Comparison of ENCODE assay signal across 20 cellular contexts in genomic region chr3:30700702-30701321, GRCh38.
DNase-seq lines count a peak whose midpoint lies in the region; ATAC-seq and TF ChIP-seq lines count a peak whose summit lies in the region.
"Had no signal": no experiment of that assay in that cellular context is flagged by ENCODE, and none has a peak within 500 bp of the region (broad histone marks: within the 10 kb centered on the region; RNA-seq: fewer than 3 reads in every experiment).

No MANE protein-coding gene starts in this region.

- H3K27ac ChIP-seq in CD8-positive, alpha-beta T cell (ENCODE audit: low read depth, low read length), result no peak overlapping the region
- no peak overlapping the region for H3K27ac ChIP-seq in SK-N-SH (ENCODE audit: low read depth in 2 of 2, low read length in 1 of 2)
- H3K27ac ChIP-seq: C4-2B, SJSA1 had no signal

- H4K20me1 ChIP-seq in SK-N-SH (ENCODE audit: insufficient read depth), result no peaks in the 10 kb centered on the region

- POLR2A ChIA-PET in CD8-positive, alpha-beta T cell (lab: Charles Lee), result interaction anchor here (0.6 kb wide), 1 partner anchor 35 kb away, joined by 3 read pairs; no protein-coding TSS in a partner anchor
- POLR2A ChIA-PET in naive thymus-derived CD8-positive, alpha-beta T cell (lab: Charles Lee), result interaction anchor here (1.5 kb wide), 1 partner anchor 13 kb away, joined by 3 read pairs; no protein-coding TSS in a partner anchor
- POLR2A ChIA-PET in SK-N-SH (lab: Yijun Ruan, JAX), result no interaction called here

- CTCF ChIA-PET in CD8-positive, alpha-beta T cell (lab: Charles Lee), result no interaction called here
- CTCF ChIA-PET in SK-N-SH (lab: Yijun Ruan, JAX), result interaction anchor here (1.4 kb wide), 1 partner anchor 502 kb away, joined by 4 read pairs; no protein-coding TSS in a partner anchor

- peaks cover 14% of the 10 kb centered on the region for H3K36me3 ChIP-seq in CD8-positive, alpha-beta T cell (ENCODE audit: insufficient read depth, low read length)
- peaks cover 14 to 52% of the 10 kb centered on the region in 2 experiments for H3K36me3 ChIP-seq in SK-N-SH (replicated peaks in 1 of 2; ENCODE audit: control insufficient read depth in 1 of 2, insufficient read depth in 2 of 2, low read length in 1 of 2)
- H3K36me3 ChIP-seq: SJSA1 had no signal

- 91% methylated on average over 3 of the region's 3 CpGs for WGBS in SK-N-SH (ENCODE audit: low lambda C conversion rate)

- H3K4me3 ChIP-seq in CD8-positive, alpha-beta T cell (ENCODE audit: low read depth, low read length), result no peak overlapping the region
- no peak overlapping the region for H3K4me3 ChIP-seq in SK-N-SH (ENCODE audit: low read depth in 2 of 2, low read length in 1 of 2)
- H3K4me3 ChIP-seq: GM23338, MG63, SJSA1 had no signal

- H3K9me2 ChIP-seq in SK-N-SH, result no peaks in the 10 kb centered on the region

- no peak for DNase-seq in activated naive CD8-positive, alpha-beta T cell treated with anti-CD3 and anti-CD28 coated beads for 36 hours
- no peak for DNase-seq in CD8-positive, alpha-beta T cell
- DNase-seq in dermis blood vessel endothelial cell (peak; percentile 13), SK-N-SH (no peak), nephron progenitor cell (no peak)
- DNase-seq in naive thymus-derived CD8-positive, alpha-beta T cell, result no peak
- DNase-seq: DMS153, H9, HFFc6, KBM-7, MG63, NCI-H1105 treated with DMSO at 0.1 percent for 48 hours, NCI-H2029, NCI-H69, Right ventricle myocardium superior, RPMI8226 had no signal

- H3K79me2 ChIP-seq in SK-N-SH (ENCODE audit: insufficient read depth), result no peaks in the 10 kb centered on the region

- no peak for ATAC-seq in CD8-positive, alpha-beta T cell
- no peak for ATAC-seq in naive thymus-derived CD8-positive, alpha-beta T cell
- ATAC-seq: GM23338 had no signal

- H3K27me3 ChIP-seq in CD8-positive, alpha-beta T cell (ENCODE audit: insufficient read depth, low read length), result no peaks in the 10 kb centered on the region
- H3K27me3 ChIP-seq in SK-N-SH (ENCODE audit: insufficient read depth), result no peaks in the 10 kb centered on the region
- H3K27me3 ChIP-seq: MG63, SJSA1 had no signal

- H3K36me3 Mint-ChIP-seq in activated naive CD8-positive, alpha-beta T cell, result peaks cover 35% of the 10 kb centered on the region
- H3K36me3 Mint-ChIP-seq in activated naive CD8-positive, alpha-beta T cell treated with anti-CD3 and anti-CD28 coated beads for 36 hours, result peaks cover 82% of the 10 kb centered on the region
- H3K36me3 Mint-ChIP-seq in CD8-positive, alpha-beta T cell, result peaks cover 46% of the 10 kb centered on the region
- H3K36me3 Mint-ChIP-seq in naive thymus-derived CD8-positive, alpha-beta T cell, result peaks cover 0 to 37% (median 36%) of the 10 kb centered on the region in 3 donors
- H3K36me3 Mint-ChIP-seq in nephron progenitor cell (ENCODE audit: low read depth), result peaks cover 7% of the 10 kb centered on the region

- no peak overlapping the region for H2AFZ ChIP-seq in SK-N-SH (ENCODE audit: low read depth)
- H2AFZ ChIP-seq: GM23338 had no signal

- intact Hi-C loops in CD8-positive, alpha-beta T cell (cut with DNase I, micrococcal nuclease), result no loop called here

- peak overlapping the region; percentile 74 for H3K27ac Mint-ChIP-seq in activated naive CD8-positive, alpha-beta T cell
- H3K27ac Mint-ChIP-seq in activated naive CD8-positive, alpha-beta T cell treated with anti-CD3 and anti-CD28 coated beads for 36 hours, result no peak overlapping the region
- H3K27ac Mint-ChIP-seq in CD8-positive, alpha-beta T cell, result peak overlapping the region; percentile 38
- H3K27ac Mint-ChIP-seq in naive thymus-derived CD8-positive, alpha-beta T cell, result peak overlapping the region in 8 of 10 donors; percentile 14 to 75 (median 35)
- H3K27ac Mint-ChIP-seq in nephron progenitor cell, result no peak overlapping the region
- H3K27ac Mint-ChIP-seq: GM23338, H9, HFFc6 had no signal

- H3K27me3 Mint-ChIP-seq in activated naive CD8-positive, alpha-beta T cell, result no peaks in the 10 kb centered on the region
- no peaks in the 10 kb centered on the region for H3K27me3 Mint-ChIP-seq in activated naive CD8-positive, alpha-beta T cell treated with anti-CD3 and anti-CD28 coated beads for 36 hours
- H3K27me3 Mint-ChIP-seq in CD8-positive, alpha-beta T cell (ENCODE audit: low read depth), result no peaks in the 10 kb centered on the region
- H3K27me3 Mint-ChIP-seq in naive thymus-derived CD8-positive, alpha-beta T cell, result no peaks in the 10 kb centered on the region
- H3K27me3 Mint-ChIP-seq in nephron progenitor cell (ENCODE audit: low read depth, poor library complexity), result peaks cover 4% of the 10 kb centered on the region

- no peak for TF ChIP-seq RAD21 in SK-N-SH (IDR thresholded peaks at IDR 0.05; ENCODE audit: low read length)

- no peak overlapping the region for H3K9ac ChIP-seq in SK-N-SH

- H3K9me3 ChIP-seq in CD8-positive, alpha-beta T cell (ENCODE audit: low read length), result no peaks in the 10 kb centered on the region
- no peaks in the 10 kb centered on the region for H3K9me3 ChIP-seq in SK-N-SH
- H3K9me3 ChIP-seq: MG63 had no signal

- H3K4me1 Mint-ChIP-seq in activated naive CD8-positive, alpha-beta T cell (ENCODE audit: low read depth), result peaks cover 49% of the 10 kb centered on the region
- H3K4me1 Mint-ChIP-seq in activated naive CD8-positive, alpha-beta T cell treated with anti-CD3 and anti-CD28 coated beads for 36 hours, result peaks cover 37% of the 10 kb centered on the region
- peaks cover 56% of the 10 kb centered on the region for H3K4me1 Mint-ChIP-seq in CD8-positive, alpha-beta T cell (ENCODE audit: low read depth)
- peaks cover 21 to 75% (median 57%) of the 10 kb centered on the region in 4 donors for H3K4me1 Mint-ChIP-seq in naive thymus-derived CD8-positive, alpha-beta T cell
- H3K4me1 Mint-ChIP-seq in nephron progenitor cell, result no peaks in the 10 kb centered on the region

- H3K9me3 Mint-ChIP-seq in activated naive CD8-positive, alpha-beta T cell (ENCODE audit: low read depth), result no peaks in the 10 kb centered on the region
- peaks cover 9% of the 10 kb centered on the region for H3K9me3 Mint-ChIP-seq in activated naive CD8-positive, alpha-beta T cell treated with anti-CD3 and anti-CD28 coated beads for 36 hours
- H3K9me3 Mint-ChIP-seq in CD8-positive, alpha-beta T cell, result peaks cover 10% of the 10 kb centered on the region
- H3K9me3 Mint-ChIP-seq in naive thymus-derived CD8-positive, alpha-beta T cell, result peaks cover 0 to 12% (median 0%) of the 10 kb centered on the region in 9 donors
- H3K9me3 Mint-ChIP-seq in nephron progenitor cell, result peaks cover 15% of the 10 kb centered on the region

- no peak overlapping the region for H3K4me3 Mint-ChIP-seq in activated naive CD8-positive, alpha-beta T cell
- H3K4me3 Mint-ChIP-seq in activated naive CD8-positive, alpha-beta T cell treated with anti-CD3 and anti-CD28 coated beads for 36 hours, result no peak overlapping the region
- no peak overlapping the region for H3K4me3 Mint-ChIP-seq in CD8-positive, alpha-beta T cell
- H3K4me3 Mint-ChIP-seq in naive thymus-derived CD8-positive, alpha-beta T cell, result peak overlapping the region in 1 of 10 donors; percentile 0
- no peak overlapping the region for H3K4me3 Mint-ChIP-seq in nephron progenitor cell
- H3K4me3 Mint-ChIP-seq: GM23338, H9, HFFc6 had no signal

- H3F3A ChIP-seq in SK-N-SH (replicated peaks; ENCODE audit: insufficient read depth), result no peaks in the 10 kb centered on the region

- TF ChIP-seq EP300 in SK-N-SH (IDR thresholded peaks at IDR 0.05; ENCODE audit: borderline replicate concordance in 1 of 2, low read depth in 1 of 2, low read length in 1 of 2), result no peak

- no peak overlapping the region for H3K4me2 ChIP-seq in SK-N-SH
- H3K4me2 ChIP-seq: GM23338 had no signal

- TF ChIP-seq CTCF in CD8-positive, alpha-beta T cell (IDR thresholded peaks at IDR 0.05), result no peak
- TF ChIP-seq CTCF in SK-N-SH (IDR thresholded peaks at IDR 0.05) (no peak), nephron progenitor cell (IDR thresholded peaks at IDR 0.05) (no peak)

- peaks cover 6% of the 10 kb centered on the region for H3K4me1 ChIP-seq in CD8-positive, alpha-beta T cell (ENCODE audit: insufficient read depth, low read length)
- peaks cover 0 to 5% of the 10 kb centered on the region in 2 experiments; a peak in 1 of 4 replicates for H3K4me1 ChIP-seq in SK-N-SH (ENCODE audit: control insufficient read depth in 1 of 2, insufficient read depth in 2 of 2, low read depth in 1 of 2, low read length in 1 of 2)
- H3K4me1 ChIP-seq: SJSA1 had no signal

TF ChIP-seq in SK-N-SH, 30 proteins besides CTCF, POLR2A, EP300 and RAD21:
- TF ChIP-seq RXRA (IDR thresholded peaks at IDR 0.05; ENCODE audit: borderline replicate concordance, low read depth), result no peak
- no peak for TF ChIP-seq MAX (IDR thresholded peaks at IDR 0.05; ENCODE audit: low read depth)
- TF ChIP-seq FOSL2 (IDR thresholded peaks at IDR 0.05; ENCODE audit: borderline replicate concordance, low read depth), result no peak
- no peak for TF ChIP-seq SIN3A (IDR thresholded peaks at IDR 0.05; ENCODE audit: borderline replicate concordance, low read depth, low read length)
- no peak for TF ChIP-seq PBX3 (IDR thresholded peaks at IDR 0.05)
- TF ChIP-seq ELF1 (IDR thresholded peaks at IDR 0.05), result no peak
- TF ChIP-seq RFX5 (IDR thresholded peaks at IDR 0.05; ENCODE audit: low read length), result no peak
- no peak for TF ChIP-seq JUND (IDR thresholded peaks at IDR 0.05)
- no peak for TF ChIP-seq FOXM1 (IDR thresholded peaks at IDR 0.05; ENCODE audit: low read depth)
- TF ChIP-seq CHD2 (IDR thresholded peaks at IDR 0.05; ENCODE audit: low read length, partially characterized antibody), result no peak
- TF ChIP-seq EZH2phosphoT487 (IDR thresholded peaks at IDR 0.05; ENCODE audit: borderline replicate concordance, low read depth), result no peak
- no peak for TF ChIP-seq FOXJ3 (CRISPR knock-in tag; IDR thresholded peaks at IDR 0.05)

Comparison
In these comparisons a context has a peak if more than half of its experiments do, and no peak if none do; other contexts are left out.
1. H3K27ac Mint-ChIP-seq: peak in activated naive CD8-positive, alpha-beta T cell (single experiment), CD8-positive, alpha-beta T cell (single experiment) and naive thymus-derived CD8-positive, alpha-beta T cell (8 of 10); none in activated naive CD8-positive, alpha-beta T cell treated with anti-CD3 and anti-CD28 coated beads for 36 hours (single experiment) and nephron progenitor cell (single experiment).